ENCODE assay signal across 10 cellular contexts in genomic region chr6:90197854-90198496, GRCh38.
DNase-seq lines count a peak whose midpoint lies in the region; ATAC-seq and TF ChIP-seq lines count a peak whose summit lies in the region.
"Had no signal": no experiment of that assay in that cellular context is flagged by ENCODE, and none has a peak within 500 bp of the region (broad histone marks: within the 10 kb centered on the region; RNA-seq: fewer than 3 reads in every experiment).

No MANE protein-coding gene starts in this region.

- CTCF ChIA-PET in SK-N-SH (lab: Yijun Ruan, JAX): interaction anchor here (0.6 to 0.7 kb wide), 2 partner anchors 52 to 228 kb away, joined by 3 to 4 read pairs; no protein-coding TSS in a partner anchor

- H2AFZ ChIP-seq in SK-N-SH (ENCODE audit: low read depth): no peak overlapping the region

- H3F3A ChIP-seq in SK-N-SH (replicated peaks; ENCODE audit: insufficient read depth): peaks cover 13% of the 10 kb centered on the region

- whole genome bisulfite sequencing in SK-N-SH (ENCODE audit: low lambda C conversion rate): 82% methylated on average over 8 of the region's 8 CpGs

- H3K9ac ChIP-seq in SK-N-SH: no peak overlapping the region
- H3K9ac ChIP-seq: BLaER1 had no signal

- no peak for DNase-seq in SK-N-SH
- DNase-seq in NCI-H2029 treated with DMSO at 0.1 percent for 48 hours (lab: John Stamatoyannopoulos, UW): peak; percentile 72
- DNase-seq in epithelial cell of esophagus (ENCODE audit: low read depth): peak; percentile 88
- no peak for DNase-seq in sciatic nerve (ENCODE audit: low spot score)
- DNase-seq in effector memory CD4-positive, alpha-beta T cell: no peak
- DNase-seq in head of caudate nucleus: no peak
- DNase-seq in epidermal melanocyte (ENCODE audit: insufficient read length, low spot score): no peak
- DNase-seq: mesendoderm had no signal

- intact Hi-C loops in sciatic nerve (cut with DNase I): no loop called here
- intact Hi-C loops in head of caudate nucleus (cut with DNase I): no loop called here

- no peak for TF ChIP-seq EP300 in SK-N-SH (IDR thresholded peaks at IDR 0.05; ENCODE audit: borderline replicate concordance in 1 of 2, low read depth in 1 of 2, low read length in 1 of 2)

- no peaks in the 10 kb centered on the region for H4K20me1 ChIP-seq in SK-N-SH (ENCODE audit: insufficient read depth)

- no peaks in the 10 kb centered on the region for H3K79me2 ChIP-seq in SK-N-SH (ENCODE audit: insufficient read depth)

- H3K27me3 ChIP-seq in SK-N-SH (ENCODE audit: insufficient read depth): no peaks in the 10 kb centered on the region
- H3K27me3 ChIP-seq in effector memory CD4-positive, alpha-beta T cell (replicated peaks; ENCODE audit: control insufficient read depth, insufficient read depth, low read length, poor library complexity, severe bottlenecking): no peaks in the 10 kb centered on the region
- H3K27me3 ChIP-seq: BLaER1 had no signal

- H3K4me3 ChIP-seq in SK-N-SH (ENCODE audit: low read depth in 2 of 2, low read length in 1 of 2) (no peak overlapping the region; a peak in 1 of 4 replicates), epithelial cell of esophagus (ENCODE audit: low read length) (no peak overlapping the region)
- H3K4me3 ChIP-seq in effector memory CD4-positive, alpha-beta T cell (ENCODE audit: insufficient read depth, low read depth, low read length, poor library complexity, severe bottlenecking): no peak overlapping the region
- H3K4me3 ChIP-seq: BLaER1 had no signal

- POLR2A ChIA-PET in SK-N-SH (lab: Yijun Ruan, JAX): no interaction called here

- TF ChIP-seq CTCF in SK-N-SH (IDR thresholded peaks at IDR 0.05) (no peak), epithelial cell of esophagus (IDR thresholded peaks at IDR 0.05; ENCODE audit: insufficient read depth, low read depth, low read length, missing control alignments) (no peak)

- H3K4me2 ChIP-seq in SK-N-SH: no peak overlapping the region
- H3K4me2 ChIP-seq: BLaER1 had no signal

- H3K4me1 ChIP-seq in SK-N-SH (ENCODE audit: control insufficient read depth in 1 of 2, insufficient read depth in 2 of 2, low read depth in 1 of 2, low read length in 1 of 2): peaks cover 9 to 30% of the 10 kb centered on the region in 2 experiments; a peak in 2 of 4 replicates
- H3K4me1 ChIP-seq in effector memory CD4-positive, alpha-beta T cell (ENCODE audit: control insufficient read depth, insufficient read depth, low read length, poor library complexity, severe bottlenecking): peaks cover 5% of the 10 kb centered on the region
- H3K4me1 ChIP-seq: BLaER1 had no signal

- no peak overlapping the region; a peak in 1 of 4 replicates for H3K27ac ChIP-seq in SK-N-SH (ENCODE audit: low read depth in 2 of 2, low read length in 1 of 2)
- H3K27ac ChIP-seq in effector memory CD4-positive, alpha-beta T cell (ENCODE audit: insufficient read depth, low read length, poor library complexity, severe bottlenecking): no peak overlapping the region
- H3K27ac ChIP-seq: BLaER1 had no signal

- H3K36me3 ChIP-seq in SK-N-SH (replicated peaks in 1 of 2; ENCODE audit: control insufficient read depth in 1 of 2, insufficient read depth in 2 of 2, low read length in 1 of 2): no peaks in the 10 kb centered on the region
- peaks cover 4% of the 10 kb centered on the region for H3K36me3 ChIP-seq in effector memory CD4-positive, alpha-beta T cell (ENCODE audit: control insufficient read depth, insufficient read depth, low read length)

- H3K9me2 ChIP-seq in SK-N-SH: no peaks in the 10 kb centered on the region

- TF ChIP-seq RAD21 in SK-N-SH (IDR thresholded peaks at IDR 0.05; ENCODE audit: low read length): no peak

- no peaks in the 10 kb centered on the region for H3K9me3 ChIP-seq in SK-N-SH
- no peaks in the 10 kb centered on the region for H3K9me3 ChIP-seq in effector memory CD4-positive, alpha-beta T cell (ENCODE audit: control insufficient read depth, low read length)

- ATAC-seq in SK-N-SH treated with all-trans-retinoic acid at 6 μM for 48 hours (no peak), sciatic nerve (peak; percentile 64)

TF ChIP-seq in SK-N-SH treated with all-trans-retinoic acid at 6 μM for 48 hours, 23 proteins besides CTCF, POLR2A, EP300 and RAD21:
- peak; percentile 75; the same call in 1 of the 2 replicates for TF ChIP-seq CSDC2 (CRISPR knock-in tag; IDR thresholded peaks at IDR 0.05)
- TF ChIP-seq SNAI2 (CRISPR knock-in tag; IDR thresholded peaks at IDR 0.05): peak; percentile 48; the same call in 1 of the 2 replicates
- no peak for TF ChIP-seq ZNF565 (CRISPR knock-in tag; conservative IDR thresholded peaks at IDR 0.05; ENCODE audit: low read depth)
TF ChIP-seq in SK-N-SH treated with all-trans-retinoic acid at 6 μM for 48 hours: peak in this region for 2.

TF ChIP-seq in SK-N-SH, 30 proteins besides CTCF, POLR2A, EP300 and RAD21 (continues in another document):
- TF ChIP-seq MEF2A (IDR thresholded peaks at IDR 0.05; ENCODE audit: borderline replicate concordance, low read depth) (no peak), GABPA (IDR thresholded peaks at IDR 0.05; ENCODE audit: low read depth) (no peak), SMC3 (IDR thresholded peaks at IDR 0.05; ENCODE audit: low read depth, low read length) (no peak), SIN3A (IDR thresholded peaks at IDR 0.05; ENCODE audit: borderline replicate concordance, low read depth, low read length) (no peak), RCOR1 (IDR thresholded peaks at IDR 0.05; ENCODE audit: low read length) (no peak), TCF12 (IDR thresholded peaks at IDR 0.05) (no peak), FOXM1 (IDR thresholded peaks at IDR 0.05; ENCODE audit: low read depth) (no peak), FOXJ3 (CRISPR knock-in tag; IDR thresholded peaks at IDR 0.05) (no peak), NRF1 (IDR thresholded peaks at IDR 0.05; ENCODE audit: low read depth, low read length) (no peak), CHD2 (IDR thresholded peaks at IDR 0.05; ENCODE audit: low read length, partially characterized antibody) (no peak), REST (IDR thresholded peaks at IDR 0.05; ENCODE audit: low read depth, low read length) (no peak), RXRA (IDR thresholded peaks at IDR 0.05; ENCODE audit: borderline replicate concordance, low read depth) (no peak)
- TF ChIP-seq, protein P1, sequence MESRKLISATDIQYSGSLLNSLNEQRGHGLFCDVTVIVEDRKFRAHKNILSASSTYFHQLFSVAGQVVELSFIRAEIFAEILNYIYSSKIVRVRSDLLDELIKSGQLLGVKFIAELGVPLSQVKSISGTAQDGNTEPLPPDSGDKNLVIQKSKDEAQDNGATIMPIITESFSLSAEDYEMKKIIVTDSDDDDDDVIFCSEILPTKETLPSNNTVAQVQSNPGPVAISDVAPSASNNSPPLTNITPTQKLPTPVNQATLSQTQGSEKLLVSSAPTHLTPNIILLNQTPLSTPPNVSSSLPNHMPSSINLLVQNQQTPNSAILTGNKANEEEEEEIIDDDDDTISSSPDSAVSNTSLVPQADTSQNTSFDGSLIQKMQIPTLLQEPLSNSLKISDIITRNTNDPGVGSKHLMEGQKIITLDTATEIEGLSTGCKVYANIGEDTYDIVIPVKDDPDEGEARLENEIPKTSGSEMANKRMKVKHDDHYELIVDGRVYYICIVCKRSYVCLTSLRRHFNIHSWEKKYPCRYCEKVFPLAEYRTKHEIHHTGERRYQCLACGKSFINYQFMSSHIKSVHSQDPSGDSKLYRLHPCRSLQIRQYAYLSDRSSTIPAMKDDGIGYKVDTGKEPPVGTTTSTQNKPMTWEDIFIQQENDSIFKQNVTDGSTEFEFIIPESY (IDR thresholded peaks at IDR 0.05; ENCODE audit: borderline replicate concordance, low read depth): no peak
- TF ChIP-seq, protein P2, sequence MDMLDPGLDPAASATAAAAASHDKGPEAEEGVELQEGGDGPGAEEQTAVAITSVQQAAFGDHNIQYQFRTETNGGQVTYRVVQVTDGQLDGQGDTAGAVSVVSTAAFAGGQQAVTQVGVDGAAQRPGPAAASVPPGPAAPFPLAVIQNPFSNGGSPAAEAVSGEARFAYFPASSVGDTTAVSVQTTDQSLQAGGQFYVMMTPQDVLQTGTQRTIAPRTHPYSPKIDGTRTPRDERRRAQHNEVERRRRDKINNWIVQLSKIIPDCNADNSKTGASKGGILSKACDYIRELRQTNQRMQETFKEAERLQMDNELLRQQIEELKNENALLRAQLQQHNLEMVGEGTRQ (IDR thresholded peaks at IDR 0.05; ENCODE audit: borderline replicate concordance, low read depth, low read length): no peak
- TF ChIP-seq, protein P3, sequence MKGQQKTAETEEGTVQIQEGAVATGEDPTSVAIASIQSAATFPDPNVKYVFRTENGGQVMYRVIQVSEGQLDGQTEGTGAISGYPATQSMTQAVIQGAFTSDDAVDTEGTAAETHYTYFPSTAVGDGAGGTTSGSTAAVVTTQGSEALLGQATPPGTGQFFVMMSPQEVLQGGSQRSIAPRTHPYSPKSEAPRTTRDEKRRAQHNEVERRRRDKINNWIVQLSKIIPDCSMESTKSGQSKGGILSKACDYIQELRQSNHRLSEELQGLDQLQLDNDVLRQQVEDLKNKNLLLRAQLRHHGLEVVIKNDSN (IDR thresholded peaks at IDR 0.05; ENCODE audit: borderline replicate concordance, low read depth): no peak

Comparison
In these comparisons a context has a peak if more than half of its experiments do, and no peak if none do; other contexts are left out.
1. DNase-seq: peak in NCI-H2029 treated with DMSO at 0.1 percent for 48 hours (single experiment) and epithelial cell of esophagus (single experiment); none in SK-N-SH (single experiment), sciatic nerve (single experiment), effector memory CD4-positive, alpha-beta T cell (0 of 3), head of caudate nucleus (0 of 42) and epidermal melanocyte (single experiment).